8 cellular contexts compared by ENCODE assay signal in the genomic region with DNA sequence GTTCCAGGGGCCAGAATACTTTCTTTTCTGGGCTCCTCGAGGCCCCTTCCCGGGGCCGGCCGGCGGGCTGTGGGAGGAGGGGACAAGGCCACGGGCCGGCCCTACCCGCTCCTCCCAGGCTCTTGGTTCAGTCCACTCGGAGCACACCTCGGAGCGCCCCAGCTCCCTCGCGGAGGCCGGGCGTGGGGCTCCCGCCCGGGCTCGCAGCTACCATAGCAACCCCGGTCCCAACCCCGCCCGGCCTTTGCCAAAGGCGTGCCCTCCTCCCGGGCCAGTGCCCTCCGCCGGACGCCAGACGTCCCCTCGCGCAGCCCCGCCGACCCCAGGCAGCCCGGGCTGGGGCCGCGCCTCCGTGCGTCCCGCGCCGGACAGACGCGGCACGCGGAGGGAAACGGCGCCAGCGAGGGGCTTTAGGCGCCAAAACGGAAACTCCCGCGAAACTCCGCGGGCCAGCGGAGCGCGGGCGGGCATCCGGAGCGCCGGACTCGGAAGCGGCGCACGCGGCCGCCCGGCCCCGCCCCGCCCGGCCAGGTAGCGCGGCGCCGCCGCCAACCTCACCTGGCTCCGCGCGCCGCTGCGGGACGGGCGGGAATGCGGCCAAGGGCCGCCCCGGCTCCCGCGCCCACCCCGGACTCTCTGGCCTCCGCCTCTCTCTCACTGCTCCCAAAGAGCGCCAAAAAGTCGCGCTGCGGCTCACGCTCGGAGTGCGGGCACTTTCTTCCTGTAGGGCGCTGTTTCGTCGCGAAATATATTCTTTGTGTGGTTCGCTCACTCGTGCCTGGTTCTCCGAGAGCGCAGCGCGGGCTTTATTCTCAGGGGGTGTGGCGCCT. TPM values are rescaled to one million over a fixed set of nuclear protein-coding genes. Genes with fewer than 3 reads are reported as not detected.
DNase-seq lines count a peak whose midpoint lies in the region; ATAC-seq and TF ChIP-seq lines count a peak whose summit lies in the region.

No MANE protein-coding gene starts in this region.

- H2BK15ac ChIP-seq in mesenchymal stem cell (ENCODE audit: low read depth, poor library complexity, severe bottlenecking): peak overlapping the region; percentile 28

- DNase-seq in NCI-H2171 treated with DMSO at 0.1 percent for 48 hours (lab: John Stamatoyannopoulos, UW) (peak; percentile 59), mesenchymal stem cell (peak; percentile 57)
- peak; percentile 49 for DNase-seq in activated CD4-positive, alpha-beta memory T cell treated with anti-CD3 and anti-CD28 coated beads for 36 hours
- peak; percentile 14 to 40 for DNase-seq in stimulated activated CD8-positive, alpha-beta memory T cell treated with anti-CD3 and anti-CD28 coated beads, Interleukin-7, amount 100 ng/mL, for 4 hours (ENCODE audit: low read depth in 2 of 2)

- CTCF ChIA-PET in activated CD4-positive, alpha-beta memory T cell treated with anti-CD3 and anti-CD28 coated beads for 36 hours (lab: Charles Lee): no interaction called here

- peak overlapping the region; percentile 73 for H2BK120ac ChIP-seq in mesenchymal stem cell (ENCODE audit: low read depth, low read length)

- H3K4me3 Mint-ChIP-seq in activated CD4-positive, alpha-beta memory T cell treated with anti-CD3 and anti-CD28 coated beads for 36 hours: peak overlapping the region; percentile 88

- H4K91ac ChIP-seq in mesenchymal stem cell (ENCODE audit: low read length): no peak overlapping the region

- peak; percentile 30 for TF ChIP-seq POLR2A in GM18526 (IDR thresholded peaks at IDR 0.05; ENCODE audit: extremely low read depth, insufficient read length)

- H3K79me1 ChIP-seq in mesenchymal stem cell (replicated peaks; ENCODE audit: low read length, poor library complexity, severe bottlenecking): no peaks in the 10 kb centered on the region

- WGBS in mesenchymal stem cell: under 1% methylated on average over 25 of the region's 106 CpGs

- H3K18ac ChIP-seq in mesenchymal stem cell (ENCODE audit: low read depth in 1 of 2, low read length in 2 of 2): peak overlapping the region; percentile 43 to 96

- no peak overlapping the region for H3K4ac ChIP-seq in mesenchymal stem cell (ENCODE audit: low read depth in 1 of 2, low read length in 2 of 2)

- H3K36me3 ChIP-seq in ACC112 (ENCODE audit: insufficient read depth, low read length) (no peaks in the 10 kb centered on the region), endocrine pancreas (ENCODE audit: control insufficient read depth, insufficient read depth, low read length) (no peaks in the 10 kb centered on the region), mesenchymal stem cell (ENCODE audit: control insufficient read depth in 1 of 2, insufficient read depth in 2 of 2, low read depth in 1 of 2, low read length in 2 of 2) (no peaks in the 10 kb centered on the region)

- H3K4me2 ChIP-seq in mesenchymal stem cell (ENCODE audit: low read length, poor library complexity, severe bottlenecking): peak overlapping the region; percentile 87

- peaks cover 35% of the 10 kb centered on the region for H3K4me1 Mint-ChIP-seq in activated CD4-positive, alpha-beta memory T cell treated with anti-CD3 and anti-CD28 coated beads for 36 hours (ENCODE audit: low read depth)

- no peak overlapping the region for H3K14ac ChIP-seq in mesenchymal stem cell (ENCODE audit: low read length in 2 of 2)

- no peak overlapping the region for H2AK5ac ChIP-seq in mesenchymal stem cell (ENCODE audit: low read length, severe bottlenecking)

- no peaks in the 10 kb centered on the region for H3K79me2 ChIP-seq in ACC112 (ENCODE audit: control insufficient read depth, insufficient read depth, low read length, unreplicated experiment)

- peak overlapping the region; percentile 4; the same call in 1 of the 2 replicates for H3K27ac ChIP-seq in ACC112 (ENCODE audit: low read depth, low read length)
- H3K27ac ChIP-seq in mesenchymal stem cell (ENCODE audit: low read length, poor library complexity, severe bottlenecking): peak overlapping the region; percentile 61

- H4K8ac ChIP-seq in mesenchymal stem cell (ENCODE audit: low read length): no peak overlapping the region

- H3K4me3 ChIP-seq in ACC112 (ENCODE audit: low read depth, low read length) (peak overlapping the region; percentile 85), endocrine pancreas (ENCODE audit: control insufficient read depth, insufficient read depth, low read length) (peak overlapping the region; percentile 87), mesenchymal stem cell (ENCODE audit: insufficient read depth in 1 of 2, low read depth in 1 of 2, low read length in 2 of 2) (peak overlapping the region; percentile 73 to 83)

- H3K4me1 ChIP-seq in ACC112 (ENCODE audit: control insufficient read depth, insufficient read depth, low read length, unreplicated experiment): no peaks in the 10 kb centered on the region
- peaks cover 12% of the 10 kb centered on the region for H3K4me1 ChIP-seq in endocrine pancreas (ENCODE audit: control insufficient read depth, insufficient read depth, low read length)
- peaks cover 2% of the 10 kb centered on the region for H3K4me1 ChIP-seq in mesenchymal stem cell (ENCODE audit: control insufficient read depth, insufficient read depth, low read depth, low read length)

- peak; percentile 62 for ATAC-seq in HG03025 (IDR thresholded peaks at IDR 0.05; ENCODE audit: low FRiP score, unreplicated experiment)

- peak overlapping the region in 1 of 2 experiments; percentile 52 for H2BK12ac ChIP-seq in mesenchymal stem cell (ENCODE audit: low read length in 2 of 2)

- peak overlapping the region; percentile 19 for H2BK5ac ChIP-seq in mesenchymal stem cell (ENCODE audit: low read depth, low read length, poor library complexity, severe bottlenecking)

- intact Hi-C loops in activated CD4-positive, alpha-beta memory T cell treated with anti-CD3 and anti-CD28 coated beads for 36 hours (cut with micrococcal nuclease): loop anchor here (1.0 to 5.0 kb wide), 5 partner anchors 9 to 659 kb away; no protein-coding TSS in a partner anchor

- H3K23ac ChIP-seq in mesenchymal stem cell (ENCODE audit: low read length in 2 of 2): no peak overlapping the region

- H2AFZ ChIP-seq in ACC112 (ENCODE audit: low read length, unreplicated experiment) (peak overlapping the region; percentile 93), mesenchymal stem cell (ENCODE audit: low read depth, low read length) (no peak overlapping the region)

- POLR2A ChIA-PET in activated CD4-positive, alpha-beta memory T cell treated with anti-CD3 and anti-CD28 coated beads for 36 hours (lab: Charles Lee): interaction anchor here (0.9 to 1.0 kb wide), 4 partner anchors 9 to 270 kb away, joined by 3 to 4 read pairs (median 3); partner anchors contain the start of gene RAP2C

- H3K9ac ChIP-seq in endocrine pancreas (ENCODE audit: control insufficient read depth, insufficient read depth, low read length): peak overlapping the region; percentile 41
- H3K9ac ChIP-seq in mesenchymal stem cell (ENCODE audit: low read length): peak overlapping the region; percentile 89

- H3K27me3 ChIP-seq in ACC112 (ENCODE audit: insufficient read depth, low read length) (no peaks in the 10 kb centered on the region), endocrine pancreas (ENCODE audit: control insufficient read depth, insufficient read depth, low read length) (no peaks in the 10 kb centered on the region), mesenchymal stem cell (ENCODE audit: control insufficient read depth in 1 of 2, insufficient read depth in 1 of 2, low read length in 2 of 2) (peaks cover 0 to 7% of the 10 kb centered on the region in 2 experiments)

- no peaks in the 10 kb centered on the region for H3K27me3 Mint-ChIP-seq in activated CD4-positive, alpha-beta memory T cell treated with anti-CD3 and anti-CD28 coated beads for 36 hours

- H3K9me3 Mint-ChIP-seq in activated CD4-positive, alpha-beta memory T cell treated with anti-CD3 and anti-CD28 coated beads for 36 hours: no peaks in the 10 kb centered on the region

- H3K27ac Mint-ChIP-seq in activated CD4-positive, alpha-beta memory T cell treated with anti-CD3 and anti-CD28 coated beads for 36 hours: peak overlapping the region; percentile 91

- H3K36me3 Mint-ChIP-seq in activated CD4-positive, alpha-beta memory T cell treated with anti-CD3 and anti-CD28 coated beads for 36 hours: no peaks in the 10 kb centered on the region

- no peaks in the 10 kb centered on the region for H3K9me3 ChIP-seq in endocrine pancreas (ENCODE audit: control insufficient read depth, low read length)
- no peaks in the 10 kb centered on the region for H3K9me3 ChIP-seq in mesenchymal stem cell (ENCODE audit: control insufficient read depth, low read length)

RNA-seq across cellular contexts. Expression of gene MBNL3, which starts 0.6 kb away (rescaled TPM):
- 10 to 100 TPM; 13.7 to 14.7 TPM for total RNA-seq in activated CD4-positive, alpha-beta memory T cell treated with anti-CD3 and anti-CD28 coated beads for 36 hours
- 4.1 TPM for polyA plus RNA-seq in mesenchymal stem cell (2013, experiment 1 of 2)
- 4.0 TPM for polyA plus RNA-seq in mesenchymal stem cell (2013, experiment 2 of 2)

Comparison
In these comparisons a context has a peak if more than half of its experiments do, and no peak if none do; other contexts are left out.
1. Peak in every context shown above with its lines: DNase-seq, ATAC-seq, H3K4me3 ChIP-seq and H3K27ac ChIP-seq.